8 cellular contexts compared by ENCODE assay signal in the genomic region with DNA sequence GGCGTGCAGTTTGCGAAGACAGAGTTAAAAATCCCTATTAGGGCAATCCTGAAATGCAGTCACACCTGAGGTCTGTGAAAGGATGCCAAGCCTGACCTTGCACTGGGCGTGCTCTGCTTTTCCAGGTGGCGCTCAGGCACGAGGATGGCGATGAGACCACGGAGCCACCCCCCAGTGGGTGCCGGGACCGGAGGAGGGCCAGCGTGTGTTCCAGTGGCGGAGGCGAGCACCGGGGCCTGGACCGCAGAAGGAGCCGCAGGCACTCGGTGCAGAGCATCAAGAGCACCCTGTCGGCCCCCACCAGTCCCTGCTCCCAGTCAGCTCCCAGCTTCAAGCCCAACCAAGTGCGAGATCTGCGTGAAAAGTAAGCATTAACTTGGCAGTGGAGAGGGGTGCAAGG.
"Had no signal": no experiment of that assay in that cellular context is flagged by ENCODE, and none has a peak within 500 bp of the region (broad histone marks: within the 10 kb centered on the region; RNA-seq: fewer than 3 reads in every experiment).

No MANE protein-coding gene starts in this region.

- FAIRE-seq: K562 had no signal

- H3K27ac ChIP-seq: HL-60 had no signal

- H3K27ac Mint-ChIP-seq: GM23338, HFFc6 had no signal

- H2AFZ ChIP-seq: GM23338 had no signal

- H3K9me3 Mint-ChIP-seq: GM23338, HFFc6 had no signal

- H3K36me3 ChIP-seq: HAP-1 had no signal

- H3K4me1 ChIP-seq: HAP-1 had no signal

- H3K4me3 Mint-ChIP-seq: GM23338, HFFc6 had no signal

- H3K4me1 Mint-ChIP-seq: GM23338 had no signal

- DNase-seq: H7, HFFc6, IMR-90 had no signal

- ATAC-seq: HCT116, K562 had no signal

- H3K9me3 ChIP-seq: HAP-1 had no signal

- H3K4me2 ChIP-seq: GM23338 had no signal

- H3K4me3 ChIP-seq: GM23338, HAP-1, K562 had no signal
